ENCODE assay signal across 26 cellular contexts in genomic region chr20:61433816-61434215, GRCh38.
"Had no signal": no experiment of that assay in that cellular context is flagged by ENCODE, and none has a peak within 500 bp of the region (broad histone marks: within the 10 kb centered on the region; RNA-seq: fewer than 3 reads in every experiment).

No MANE protein-coding gene starts in this region.

- ATAC-seq: activated naive CD8-positive, alpha-beta T cell treated with anti-CD3 and anti-CD28 coated beads, Interleukin-2, amount 50 U/mL, for 24 hours; gastroesophageal sphincter; mucosa of descending colon; natural killer cell treated with Interleukin-12 subunit alpha and Interleukin-12 subunit beta and Interleukin-15 and Interleukin-18, amount 100 ng/mL, for 72 hours; pancreas; psoas muscle; upper lobe of right lung had no signal

- H3K36me3 ChIP-seq: breast epithelium, gastroesophageal sphincter, left ventricle myocardium inferior, pancreas, suprapubic skin, tibial artery, upper lobe of right lung had no signal

- H3K27me3 Mint-ChIP-seq: activated CD4-positive, alpha-beta memory T cell treated with anti-CD3 and anti-CD28 coated beads, Interleukin-2, amount 10 ng/mL, durations not matched to agents 7 days and 5 days; activated CD4-positive, alpha-beta T cell treated with anti-CD3 and anti-CD28 coated beads, Interleukin-2, amount 10 ng/mL, durations not matched to agents 7 days and 5 days had no signal

- H3K4me3 Mint-ChIP-seq: activated CD4-positive, alpha-beta memory T cell treated with anti-CD3 and anti-CD28 coated beads, Interleukin-2, amount 10 ng/mL, durations not matched to agents 7 days and 5 days; activated CD4-positive, alpha-beta T cell treated with anti-CD3 and anti-CD28 coated beads, Interleukin-2, amount 10 ng/mL, durations not matched to agents 7 days and 5 days; activated naive CD4-positive, alpha-beta T cell treated with anti-CD3 and anti-CD28 coated beads, Interleukin-2, amount 50 U/mL, for 24 hours; activated naive CD8-positive, alpha-beta T cell treated with anti-CD3 and anti-CD28 coated beads, Interleukin-2, amount 50 U/mL, for 24 hours; activated T-cell treated with anti-CD3 and anti-CD28 coated beads, Interleukin-2, amount 50 U/mL, for 24 hours; central memory CD8-positive, alpha-beta T cell; natural killer cell treated with Interleukin-12 subunit alpha and Interleukin-12 subunit beta and Interleukin-15 and Interleukin-18, amount 100 ng/mL, for 72 hours had no signal

- H3K27ac Mint-ChIP-seq: activated CD4-positive, alpha-beta memory T cell treated with anti-CD3 and anti-CD28 coated beads, Interleukin-2, amount 10 ng/mL, durations not matched to agents 7 days and 5 days; activated CD4-positive, alpha-beta T cell treated with anti-CD3 and anti-CD28 coated beads, Interleukin-2, amount 10 ng/mL, durations not matched to agents 7 days and 5 days; activated naive CD4-positive, alpha-beta T cell treated with anti-CD3 and anti-CD28 coated beads, Interleukin-2, amount 50 U/mL, for 24 hours; activated naive CD8-positive, alpha-beta T cell treated with anti-CD3 and anti-CD28 coated beads, Interleukin-2, amount 50 U/mL, for 24 hours; activated T-cell treated with anti-CD3 and anti-CD28 coated beads, Interleukin-2, amount 50 U/mL, for 24 hours; natural killer cell treated with Interleukin-12 subunit alpha and Interleukin-12 subunit beta and Interleukin-15 and Interleukin-18, amount 100 ng/mL, for 72 hours had no signal

- H3K4me1 Mint-ChIP-seq: activated CD4-positive, alpha-beta memory T cell treated with anti-CD3 and anti-CD28 coated beads, Interleukin-2, amount 10 ng/mL, durations not matched to agents 7 days and 5 days; activated CD4-positive, alpha-beta T cell treated with anti-CD3 and anti-CD28 coated beads, Interleukin-2, amount 10 ng/mL, durations not matched to agents 7 days and 5 days; activated naive CD4-positive, alpha-beta T cell treated with anti-CD3 and anti-CD28 coated beads, Interleukin-2, amount 50 U/mL, for 24 hours; activated naive CD8-positive, alpha-beta T cell treated with anti-CD3 and anti-CD28 coated beads, Interleukin-2, amount 50 U/mL, for 24 hours; central memory CD8-positive, alpha-beta T cell had no signal

- DNase-seq: activated CD4-positive, alpha-beta memory T cell treated with anti-CD3 and anti-CD28 coated beads, Interleukin-2, amount 10 ng/mL, durations not matched to agents 7 days and 5 days; activated CD4-positive, alpha-beta T cell treated with anti-CD3 and anti-CD28 coated beads for 1 hour; activated CD4-positive, alpha-beta T cell treated with anti-CD3 and anti-CD28 coated beads, Interleukin-2, amount 10 ng/mL, durations not matched to agents 7 days and 5 days; activated CD8-positive, alpha-beta memory T cell treated with anti-CD3 and anti-CD28 coated beads, Interleukin-2, amount 50 U/mL, for 48 hours; activated naive CD8-positive, alpha-beta T cell treated with anti-CD3 and anti-CD28 coated beads, Interleukin-2, amount 50 U/mL, for 24 hours; activated T-cell treated with anti-CD3 and anti-CD28 coated beads, Interleukin-2, amount 50 U/mL, for 24 hours; amygdala; dermis blood vessel endothelial cell; effector CD8-positive, alpha-beta T cell; head of caudate nucleus; left ventricle myocardium inferior; mucosa of descending colon; nucleus accumbens; pancreas; psoas muscle; stimulated activated naive CD4-positive, alpha-beta T cell; T-helper 2 cell; upper lobe of right lung had no signal

- H3K27ac ChIP-seq: breast epithelium, gastroesophageal sphincter, left ventricle myocardium inferior, pancreas, psoas muscle, suprapubic skin, tibial artery, upper lobe of right lung had no signal

- H3K9me3 Mint-ChIP-seq: activated naive CD4-positive, alpha-beta T cell treated with anti-CD3 and anti-CD28 coated beads, Interleukin-2, amount 50 U/mL, for 24 hours; activated naive CD8-positive, alpha-beta T cell treated with anti-CD3 and anti-CD28 coated beads, Interleukin-2, amount 50 U/mL, for 24 hours; activated T-cell treated with anti-CD3 and anti-CD28 coated beads, Interleukin-2, amount 50 U/mL, for 24 hours; central memory CD8-positive, alpha-beta T cell; natural killer cell treated with Interleukin-12 subunit alpha and Interleukin-12 subunit beta and Interleukin-15 and Interleukin-18, amount 100 ng/mL, for 72 hours had no signal

- H3K27me3 ChIP-seq: pancreas had no signal

- H3K36me3 Mint-ChIP-seq: activated naive CD4-positive, alpha-beta T cell treated with anti-CD3 and anti-CD28 coated beads, Interleukin-2, amount 50 U/mL, for 24 hours; natural killer cell treated with Interleukin-12 subunit alpha and Interleukin-12 subunit beta and Interleukin-15 and Interleukin-18, amount 100 ng/mL, for 72 hours had no signal

- H3K9me3 ChIP-seq: breast epithelium, left ventricle myocardium inferior, mucosa of descending colon, pancreas, psoas muscle, suprapubic skin, upper lobe of right lung had no signal

- H3K4me3 ChIP-seq: breast epithelium, gastroesophageal sphincter, left ventricle myocardium inferior, lung, mucosa of descending colon, pancreas, psoas muscle, suprapubic skin, tibial artery, upper lobe of right lung had no signal

- H3K4me1 ChIP-seq: breast epithelium, pancreas, psoas muscle, suprapubic skin, upper lobe of right lung had no signal
